16 cellular contexts compared by ENCODE assay signal in genomic region chr21:28333455-28334108, GRCh38.
DNase-seq lines count a peak whose midpoint lies in the region; FAIRE-seq and TF ChIP-seq lines count a peak whose summit lies in the region.
"Had no signal": no experiment of that assay in that cellular context is flagged by ENCODE, and none has a peak within 500 bp of the region (broad histone marks: within the 10 kb centered on the region; RNA-seq: fewer than 3 reads in every experiment).

No MANE protein-coding gene starts in this region.

- TF ChIP-seq CTCF in mammary epithelial cell (conservative IDR thresholded peaks at IDR 0.05 in 1 of 2, IDR thresholded peaks at IDR 0.05 in 1 of 2; ENCODE audit: extremely low read depth in 1 of 2, insufficient read depth in 1 of 2, low read depth in 1 of 2, low read length in 2 of 2): no peak
- no peak for TF ChIP-seq CTCF in keratinocyte (optimal IDR thresholded peaks at IDR 0.05 in 1 of 3, IDR thresholded peaks at IDR 0.05 in 1 of 3, conservative IDR thresholded peaks at IDR 0.05 in 1 of 3; ENCODE audit: extremely low read depth in 1 of 3, insufficient read depth in 2 of 3, low read length in 3 of 3)

- no peaks in the 10 kb centered on the region for H3K27me3 ChIP-seq in mammary epithelial cell (ENCODE audit: insufficient read depth, low read length)
- no peaks in the 10 kb centered on the region for H3K27me3 ChIP-seq in keratinocyte (ENCODE audit: control insufficient read depth, extremely low read depth, insufficient read depth, low read length)
- H3K27me3 ChIP-seq: adrenal gland, upper lobe of right lung had no signal

- H3K9me1 ChIP-seq in keratinocyte (ENCODE audit: control insufficient read depth, extremely low read depth, insufficient read depth, low read length): no peaks in the 10 kb centered on the region

- no peak overlapping the region for H3K27ac ChIP-seq in mammary epithelial cell (ENCODE audit: insufficient read depth, low read depth, low read length)
- no peak overlapping the region for H3K27ac ChIP-seq in keratinocyte (ENCODE audit: control insufficient read depth, insufficient read depth, low read length)
- H3K27ac ChIP-seq: adrenal gland, upper lobe of right lung had no signal

- DNase-seq in GM04504 (ENCODE audit: low read depth) (peak; percentile 63), mammary epithelial cell (peak; percentile 14), keratinocyte (ENCODE audit: low read depth, low spot score) (no peak), superior temporal gyrus (ENCODE audit: extremely low spot score) (peak; percentile 52), medulla oblongata (ENCODE audit: extremely low spot score) (no peak), NK-92 (lab: John Stamatoyannopoulos, UW; ENCODE audit: unreplicated experiment) (no peak)
- DNase-seq in activated CD4-positive, alpha-beta T cell treated with anti-CD3 and anti-CD28 coated beads for 4 hours: no peak
- DNase-seq: activated T-cell treated with anti-CD3 and anti-CD28 coated beads, Interleukin-2, amount 50 U/mL, for 4 hours; adrenal gland; foreskin melanocyte; KG1; mucosa of descending colon; NCI-H524 treated with DMSO at 0.1 percent for 48 hours; upper lobe of right lung had no signal

- in situ Hi-C loops in mammary epithelial cell (cut with MboI; ENCODE audit: low sequenced_read_pairs in 2 of 2): loop anchor here (10.0 to 25.0 kb wide), 5 partner anchors 246 to 1489 kb away; partner anchors contain the start of gene ADAMTS1 (in 1 of the 2)

- H3K9ac ChIP-seq in mammary epithelial cell (ENCODE audit: insufficient read depth, low read length) (no peak overlapping the region), keratinocyte (ENCODE audit: control insufficient read depth, extremely low read depth, insufficient read depth, low read length) (no peak overlapping the region)

- H3K4me3 ChIP-seq in mammary epithelial cell (replicated peaks in 1 of 3; ENCODE audit: insufficient read depth in 1 of 3, low read depth in 2 of 3, low read length in 3 of 3) (no peak overlapping the region), keratinocyte (ENCODE audit: control insufficient read depth in 2 of 3, extremely low read depth in 1 of 3, insufficient read depth in 2 of 3, low read depth in 1 of 3, low read length in 3 of 3) (no peak overlapping the region)
- H3K4me3 ChIP-seq: adrenal gland, GM23338, mucosa of descending colon, upper lobe of right lung had no signal

- H3K4me1 ChIP-seq in mammary epithelial cell (ENCODE audit: insufficient read depth, low read length): no peaks in the 10 kb centered on the region
- no peaks in the 10 kb centered on the region for H3K4me1 ChIP-seq in keratinocyte (ENCODE audit: control insufficient read depth, extremely low read depth, insufficient read depth, low read length)

- H3K36me3 ChIP-seq in mammary epithelial cell (ENCODE audit: insufficient read depth, low read length): no peaks in the 10 kb centered on the region
- H3K36me3 ChIP-seq in keratinocyte (ENCODE audit: control insufficient read depth in 2 of 2, extremely low read depth in 1 of 2, insufficient read depth in 2 of 2, low read length in 2 of 2): no peaks in the 10 kb centered on the region
- H3K36me3 ChIP-seq: adrenal gland, upper lobe of right lung had no signal

- FAIRE-seq in keratinocyte (lab: Jason Lieb, UNC): peak; percentile 20
- FAIRE-seq: GM18507 had no signal

- CTCF ChIA-PET in mammary epithelial cell (lab: Charles Lee; ENCODE audit: low non-redundant PET): no interaction called here

- no TSS peak for BruUV-seq in mammary epithelial cell (replicated peaks; lab: Mats Ljungman, UMichigan)

- H3K9me3 ChIP-seq in mammary epithelial cell (replicated peaks; ENCODE audit: insufficient read depth, low read length): no peaks in the 10 kb centered on the region
- H3K9me3 ChIP-seq in keratinocyte (ENCODE audit: control insufficient read depth, low read depth, low read length): no peaks in the 10 kb centered on the region
- H3K9me3 ChIP-seq: adrenal gland, upper lobe of right lung had no signal

- intact Hi-C loops in mammary epithelial cell (cut with micrococcal nuclease): no loop called here

- H4K20me1 ChIP-seq in mammary epithelial cell (ENCODE audit: insufficient read depth, low read length) (no peaks in the 10 kb centered on the region), keratinocyte (ENCODE audit: control insufficient read depth, extremely low read depth, insufficient read depth, low read length) (no peaks in the 10 kb centered on the region)

- dilution Hi-C loops in mammary epithelial cell (cut with HindIII; ENCODE audit: low sequenced_read_pairs) (no loop called here), keratinocyte (cut with MboI; ENCODE audit: extremely low pct_ligation_motif_present, low sequenced_read_pairs) (no loop called here)

- WGBS in mammary epithelial cell (ENCODE audit: low coverage, missing lambda C conversion rate): 64% methylated on average over 3 of the region's 3 CpGs

- H3K4me2 ChIP-seq in mammary epithelial cell (ENCODE audit: insufficient read depth, low read depth, low read length): no peak overlapping the region
- H3K4me2 ChIP-seq in keratinocyte (ENCODE audit: control insufficient read depth, extremely low read depth, insufficient read depth, low read depth, low read length): no peak overlapping the region
- H3K4me2 ChIP-seq: GM23338 had no signal

- H2AFZ ChIP-seq in mammary epithelial cell (ENCODE audit: low read depth, low read length) (no peak overlapping the region), keratinocyte (ENCODE audit: control insufficient read depth, low read length) (no peak overlapping the region)
- H2AFZ ChIP-seq: GM23338 had no signal

- H3K79me2 ChIP-seq in mammary epithelial cell (ENCODE audit: insufficient read depth, low read length) (no peaks in the 10 kb centered on the region), keratinocyte (ENCODE audit: control insufficient read depth, insufficient read depth, low read length) (no peaks in the 10 kb centered on the region)

Comparison
In these comparisons a context has a peak if more than half of its experiments do, and no peak if none do; other contexts are left out.
1. DNase-seq: peak in GM04504 (single experiment), mammary epithelial cell (single experiment) and superior temporal gyrus (single experiment); none in keratinocyte (single experiment), activated CD4-positive, alpha-beta T cell treated with anti-CD3 and anti-CD28 coated beads for 4 hours (0 of 2), medulla oblongata (single experiment) and NK-92 (single experiment).